Comparison of ENCODE assay signal across 8 cellular contexts in the genomic region with DNA sequence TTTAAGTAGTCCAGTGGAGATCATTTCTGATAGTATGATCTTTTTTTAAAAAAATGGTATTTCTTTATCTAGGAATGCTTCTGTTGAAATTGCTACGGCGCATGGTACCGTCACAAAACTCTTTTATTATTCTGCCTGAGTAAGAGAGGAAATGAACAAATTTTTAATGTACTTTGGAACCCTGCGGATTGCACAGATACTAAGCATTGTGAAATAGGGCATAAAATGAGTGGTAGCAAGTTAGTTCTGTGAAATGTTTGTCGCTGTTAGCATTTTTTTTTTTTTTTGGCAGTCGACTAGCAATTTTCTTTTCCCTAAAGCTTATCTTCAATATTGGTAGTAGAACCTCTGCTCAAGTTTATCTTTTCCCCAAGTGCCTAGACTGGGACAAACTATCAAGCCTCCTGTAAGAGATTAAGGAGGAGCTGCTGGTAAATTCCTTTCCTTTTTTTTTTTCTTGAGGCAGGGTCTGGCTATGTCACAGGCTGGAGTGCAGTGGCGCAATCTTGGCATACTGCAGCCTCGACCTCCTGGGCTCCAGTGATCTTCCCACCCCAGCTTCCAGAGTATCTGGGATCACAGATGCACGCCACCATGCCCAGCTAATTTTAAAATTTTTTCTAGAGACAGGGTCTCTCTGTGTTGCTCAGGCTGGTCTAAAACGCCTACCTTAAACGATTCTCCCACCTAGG. TPM values are rescaled to one million over a fixed set of nuclear protein-coding genes. Genes with fewer than 3 reads are reported as not detected.
DNase-seq lines count a peak whose midpoint lies in the region; ATAC-seq and TF ChIP-seq lines count a peak whose summit lies in the region.

No MANE protein-coding gene starts in this region.

- peak overlapping the region; percentile 93 for H3K4me3 ChIP-seq in HUES48 (ENCODE audit: low read depth, low read length)
- peak overlapping the region; percentile 69 for H3K4me3 ChIP-seq in astrocyte of the spinal cord (ENCODE audit: low read depth, low read length)
- H3K4me3 ChIP-seq in iPS-18a (ENCODE audit: low read length) = peak overlapping the region; percentile 80
- H3K4me3 ChIP-seq in suprapubic skin = peak overlapping the region; percentile 99

- no peaks in the 10 kb centered on the region for H3K9me3 ChIP-seq in HUES48 (ENCODE audit: control insufficient read depth, insufficient read depth, low read length)
- H3K9me3 ChIP-seq in iPS-18a (ENCODE audit: control insufficient read depth, low read depth, low read length) = no peaks in the 10 kb centered on the region
- H3K9me3 ChIP-seq in suprapubic skin = no peaks in the 10 kb centered on the region

- TF ChIP-seq CTCF in astrocyte of the spinal cord (IDR thresholded peaks at IDR 0.05; ENCODE audit: low read depth, low read length) (no peak), suprapubic skin (IDR thresholded peaks at IDR 0.05) (no peak)

- H3K27ac ChIP-seq in HUES48 (ENCODE audit: low read depth, low read length) = peak overlapping the region; percentile 45
- H3K27ac ChIP-seq in iPS-18a (ENCODE audit: low read length) = no peak overlapping the region
- peak overlapping the region; percentile 14 for H3K27ac ChIP-seq in suprapubic skin

- H3K27me3 ChIP-seq in HUES48 (ENCODE audit: control insufficient read depth, insufficient read depth, low read length) (no peaks in the 10 kb centered on the region), iPS-18a (ENCODE audit: control insufficient read depth, insufficient read depth, low read length) (no peaks in the 10 kb centered on the region), suprapubic skin (no peaks in the 10 kb centered on the region)

- no peak for TF ChIP-seq EP300 in suprapubic skin (IDR thresholded peaks at IDR 0.05)

- 44% methylated on average over 11 of the region's 11 CpGs for WGBS in suprapubic skin

- peak; percentile 63 for DNase-seq in astrocyte of the spinal cord (ENCODE audit: low read depth, low spot score)
- DNase-seq in suprapubic skin (ENCODE audit: low spot score in 2 of 2) = peak in 1 of 2 donors; percentile 72
- no peak for DNase-seq in stimulated activated CD4-positive, alpha-beta T cell treated with anti-CD3 and anti-CD28 coated beads, Interleukin-2, amount 100 ng/mL, for 24 hours
- no peak for DNase-seq in cerebellum (ENCODE audit: low spot score)

- H3K36me3 ChIP-seq in HUES48 (ENCODE audit: control insufficient read depth, insufficient read depth, low read length) (no peaks in the 10 kb centered on the region), iPS-18a (ENCODE audit: control insufficient read depth, low read depth, low read length) (no peaks in the 10 kb centered on the region), suprapubic skin (no peaks in the 10 kb centered on the region)

- peaks cover 34% of the 10 kb centered on the region for H3K4me1 ChIP-seq in HUES48 (ENCODE audit: control insufficient read depth, insufficient read depth, low read length)
- peaks cover 22% of the 10 kb centered on the region for H3K4me1 ChIP-seq in iPS-18a (ENCODE audit: control insufficient read depth, low read depth, low read length)
- peaks cover 33% of the 10 kb centered on the region for H3K4me1 ChIP-seq in suprapubic skin

- no peak for TF ChIP-seq POLR2A in suprapubic skin (IDR thresholded peaks at IDR 0.05)

- no peak overlapping the region; the same call in 1 of the 2 replicates for H3K9ac ChIP-seq in HUES48 (ENCODE audit: low read depth, low read length)
- H3K9ac ChIP-seq in iPS-18a (ENCODE audit: low read length) = peak overlapping the region; percentile 82

- in situ Hi-C loops in astrocyte of the spinal cord (cut with HindIII; ENCODE audit: low sequenced_read_pairs) = no loop called here

- ATAC-seq in GM21367 (IDR thresholded peaks at IDR 0.05; ENCODE audit: unreplicated experiment) = no peak
- ATAC-seq in GM19023 (IDR thresholded peaks at IDR 0.05; ENCODE audit: unreplicated experiment) = no peak

RNA-seq across cellular contexts. Expression of gene ITSN1, which starts 2.2 kb away (rescaled TPM):
- total RNA-seq in suprapubic skin (10 to 100 TPM; 23.8 to 53.3 (median 35.2) TPM), cerebellum (83.7 TPM)

RNA-seq across cellular contexts. Expression of gene CRYZL1, which starts 3.0 kb away (rescaled TPM):
- total RNA-seq in suprapubic skin (10 to 100 TPM; 13.8 to 99.7 (median 23.7) TPM), cerebellum (52.4 TPM)

RNA-seq across cellular contexts. Expression of gene DONSON, which starts 56.0 kb away (rescaled TPM):
- total RNA-seq in suprapubic skin (10 to 100 TPM in 1 of 4 donors, 1 to 10 TPM in 3; 5.8 to 19.7 (median 6.7) TPM), cerebellum (23.6 TPM)
